Comparison of ENCODE assay signal across 14 cellular contexts in the genomic region with DNA sequence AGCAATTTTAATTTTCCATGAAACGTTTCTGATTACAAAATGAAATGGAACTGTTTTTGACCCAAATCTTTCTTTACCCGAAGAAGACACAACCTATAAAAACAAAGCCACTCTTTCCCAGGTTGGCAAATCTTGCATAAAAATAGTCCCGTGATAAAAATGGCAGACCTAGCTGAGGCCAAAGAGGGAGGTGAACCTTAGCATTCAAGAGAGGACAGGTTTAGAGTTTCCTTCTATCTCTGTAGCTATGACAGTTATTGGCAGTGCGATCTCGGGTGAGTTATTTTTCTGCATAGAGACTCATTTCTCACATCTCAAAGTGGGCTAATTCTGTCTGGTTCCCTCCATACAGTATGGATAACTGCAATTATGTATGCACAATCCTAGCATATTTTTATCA.
DNase-seq lines count a peak whose midpoint lies in the region; ATAC-seq and TF ChIP-seq lines count a peak whose summit lies in the region.
"Had no signal": no experiment of that assay in that cellular context is flagged by ENCODE, and none has a peak within 500 bp of the region (broad histone marks: within the 10 kb centered on the region; RNA-seq: fewer than 3 reads in every experiment).

No MANE protein-coding gene starts in this region.

- H3K9me3 Mint-ChIP-seq in activated T-cell treated with anti-CD3 and anti-CD28 coated beads, Interleukin-2, amount 50 U/mL, for 72 hours, result peaks cover 2 to 5% of the 10 kb centered on the region in 2 donors

- H3K27ac Mint-ChIP-seq in activated T-cell treated with anti-CD3 and anti-CD28 coated beads, Interleukin-2, amount 50 U/mL, for 72 hours, result no peak overlapping the region
- H3K27ac Mint-ChIP-seq: CD14-positive monocyte; CD8-positive, alpha-beta memory T cell had no signal

- CTCF ChIA-PET in OCI-LY7 (lab: Charles Lee; ENCODE audit: unreplicated experiment), result interaction anchor here (1.0 kb wide), 1 partner anchor 54 kb away, joined by 3 read pairs; no protein-coding TSS in a partner anchor

- H3K27me3 ChIP-seq in fibroblast of lung (ENCODE audit: control insufficient read depth, insufficient read depth, low read length), result no peaks in the 10 kb centered on the region
- H3K27me3 ChIP-seq in smooth muscle cell (ENCODE audit: low read depth), result no peaks in the 10 kb centered on the region

- no peak for ATAC-seq in activated T-cell treated with anti-CD3 and anti-CD28 coated beads, Interleukin-2, amount 50 U/mL, for 72 hours (replicated peaks in 1 of 2)
- no peak for ATAC-seq in esophagus mucosa
- ATAC-seq: A549 had no signal

- intact Hi-C loops in OCI-LY7 (cut with micrococcal nuclease; ENCODE audit: unreplicated experiment), result loop anchor here (2.0 kb wide), 2 partner anchors 45 to 75 kb away; no protein-coding TSS in a partner anchor

- TF ChIP-seq CTCF in OCI-LY7 (conservative IDR thresholded peaks at IDR 0.05; ENCODE audit: low read length) (no peak), fibroblast of lung (conservative IDR thresholded peaks at IDR 0.05 in 1 of 2, IDR thresholded peaks at IDR 0.05 in 1 of 2; ENCODE audit: low read depth in 1 of 2, low read length in 2 of 2) (no peak), smooth muscle cell (IDR thresholded peaks at IDR 0.05; ENCODE audit: borderline replicate concordance, insufficient read depth, poor library complexity, severe bottlenecking) (no peak)

- H3K79me2 ChIP-seq in OCI-LY7 (ENCODE audit: insufficient read depth, low read depth, low read length) (no peaks in the 10 kb centered on the region), fibroblast of lung (ENCODE audit: control insufficient read depth, insufficient read depth, low read length) (no peaks in the 10 kb centered on the region), smooth muscle cell (ENCODE audit: low read depth) (no peaks in the 10 kb centered on the region)

- H3K4me3 ChIP-seq in OCI-LY7 (ENCODE audit: low read depth, low read length, poor library complexity, severe bottlenecking) (no peak overlapping the region), fibroblast of lung (replicated peaks in 1 of 4; ENCODE audit: control extremely low read depth in 1 of 4, insufficient read depth in 1 of 4, low read depth in 3 of 4, low read length in 4 of 4) (no peak overlapping the region), smooth muscle cell (no peak overlapping the region)
- H3K4me3 ChIP-seq: A549 had no signal

- H3K36me3 ChIP-seq in OCI-LY7 (ENCODE audit: insufficient read depth, low read length) (no peaks in the 10 kb centered on the region; the same call in 1 of the 2 replicates), fibroblast of lung (ENCODE audit: control insufficient read depth, insufficient read depth, low read length) (no peaks in the 10 kb centered on the region), smooth muscle cell (ENCODE audit: low read depth) (no peaks in the 10 kb centered on the region)

- no peaks in the 10 kb centered on the region for H3K9me2 ChIP-seq in OCI-LY7 (ENCODE audit: insufficient read depth, low read length)

- DNase-seq in HCEC 1CT, result peak; percentile 44
- DNase-seq in OCI-LY7 (ENCODE audit: low spot score), result no peak
- DNase-seq in fibroblast of lung (ENCODE audit: low read depth in 2 of 2), result no peak
- no peak for DNase-seq in smooth muscle cell (lab: John Stamatoyannopoulos, UW; ENCODE audit: unreplicated experiment)
- no peak for DNase-seq in activated T-cell treated with anti-CD3 and anti-CD28 coated beads, Interleukin-2, amount 50 U/mL, for 72 hours
- no peak for DNase-seq in CD1c-positive myeloid dendritic cell (ENCODE audit: extremely low spot score)
- DNase-seq in NCI-H1417 (lab: John Stamatoyannopoulos, UW), result no peak
- DNase-seq: CD8-positive, alpha-beta memory T cell; DMS53; KBM-7 had no signal

- H3K27me3 Mint-ChIP-seq in activated T-cell treated with anti-CD3 and anti-CD28 coated beads, Interleukin-2, amount 50 U/mL, for 72 hours (ENCODE audit: low read depth), result peaks cover 9% of the 10 kb centered on the region

- H3K27ac ChIP-seq in OCI-LY7 (ENCODE audit: low read depth, low read length, poor library complexity, severe bottlenecking) (no peak overlapping the region), fibroblast of lung (ENCODE audit: insufficient read depth, low read length) (peak overlapping the region; percentile 40), smooth muscle cell (ENCODE audit: low read depth) (no peak overlapping the region)
- H3K27ac ChIP-seq: A549, HL-60 had no signal

- peaks cover 21% of the 10 kb centered on the region for H3K4me1 ChIP-seq in OCI-LY7 (ENCODE audit: insufficient read depth, low read length, poor library complexity, severe bottlenecking)
- H3K4me1 ChIP-seq in fibroblast of lung (ENCODE audit: control insufficient read depth, extremely low read depth, insufficient read depth, low read length), result peaks cover 14% of the 10 kb centered on the region
- H3K4me1 ChIP-seq in smooth muscle cell (ENCODE audit: low read depth), result peaks cover 3% of the 10 kb centered on the region

- no peaks in the 10 kb centered on the region for H4K20me1 ChIP-seq in OCI-LY7 (ENCODE audit: insufficient read depth, low read length)
- H4K20me1 ChIP-seq in fibroblast of lung (ENCODE audit: control insufficient read depth, extremely low read depth, insufficient read depth, low read length), result no peaks in the 10 kb centered on the region
- H4K20me1 ChIP-seq in smooth muscle cell (ENCODE audit: low read depth), result no peaks in the 10 kb centered on the region

- BruUV-seq in OCI-LY7 (replicated peaks; lab: Mats Ljungman, UMichigan), result no TSS peak

- 97% methylated on average over 5 of the region's 5 CpGs for WGBS in smooth muscle cell (ENCODE audit: low lambda C conversion rate)

- H2AFZ ChIP-seq in OCI-LY7 (ENCODE audit: low read length) (0 out of 2 replicates have a peak overlapping the region, but pooled peaks have one; percentile 22), fibroblast of lung (ENCODE audit: low read length) (no peak overlapping the region), smooth muscle cell (ENCODE audit: low read depth) (no peak overlapping the region)

- H3K4me2 ChIP-seq in OCI-LY7 (ENCODE audit: low read length) (no peak overlapping the region), fibroblast of lung (ENCODE audit: extremely low read depth, insufficient read depth, low read length) (peak overlapping the region; percentile 72), smooth muscle cell (peak overlapping the region; percentile 69)

- peaks cover 0 to 1% of the 10 kb centered on the region in 2 donors for H3K36me3 Mint-ChIP-seq in activated T-cell treated with anti-CD3 and anti-CD28 coated beads, Interleukin-2, amount 50 U/mL, for 72 hours (ENCODE audit: insufficient read depth in 2 of 2)
- H3K36me3 Mint-ChIP-seq: CD14-positive monocyte; CD8-positive, alpha-beta memory T cell had no signal

- POLR2A ChIA-PET in OCI-LY7 (lab: Charles Lee), result interaction anchor here (0.7 to 1.7 kb wide), 10 partner anchors 9 to 77 kb away, joined by 3 to 7 read pairs (median 4); no protein-coding TSS in a partner anchor

- no peak overlapping the region for H3K9ac ChIP-seq in fibroblast of lung (ENCODE audit: insufficient read depth, low read length)
- no peak overlapping the region for H3K9ac ChIP-seq in smooth muscle cell (ENCODE audit: low read depth)

- no peaks in the 10 kb centered on the region for H3K4me1 Mint-ChIP-seq in activated T-cell treated with anti-CD3 and anti-CD28 coated beads, Interleukin-2, amount 50 U/mL, for 72 hours (ENCODE audit: low read depth)
- H3K4me1 Mint-ChIP-seq: CD14-positive monocyte; CD8-positive, alpha-beta memory T cell had no signal

- peaks cover 11% of the 10 kb centered on the region; the same call in 1 of the 2 replicates for H3K9me3 ChIP-seq in OCI-LY7 (ENCODE audit: low read length)
- H3K9me3 ChIP-seq in fibroblast of lung (ENCODE audit: control insufficient read depth, insufficient read depth, low read depth, low read length), result no peaks in the 10 kb centered on the region
- H3K9me3 ChIP-seq in smooth muscle cell (replicated peaks; ENCODE audit: low read depth), result no peaks in the 10 kb centered on the region

- no peak overlapping the region for H3K4me3 Mint-ChIP-seq in activated T-cell treated with anti-CD3 and anti-CD28 coated beads, Interleukin-2, amount 50 U/mL, for 72 hours
- H3K4me3 Mint-ChIP-seq: CD14-positive monocyte; CD8-positive, alpha-beta memory T cell had no signal

- peaks cover 13% of the 10 kb centered on the region for H3F3A ChIP-seq in smooth muscle cell (ENCODE audit: low read depth)
